In the genomic region with DNA sequence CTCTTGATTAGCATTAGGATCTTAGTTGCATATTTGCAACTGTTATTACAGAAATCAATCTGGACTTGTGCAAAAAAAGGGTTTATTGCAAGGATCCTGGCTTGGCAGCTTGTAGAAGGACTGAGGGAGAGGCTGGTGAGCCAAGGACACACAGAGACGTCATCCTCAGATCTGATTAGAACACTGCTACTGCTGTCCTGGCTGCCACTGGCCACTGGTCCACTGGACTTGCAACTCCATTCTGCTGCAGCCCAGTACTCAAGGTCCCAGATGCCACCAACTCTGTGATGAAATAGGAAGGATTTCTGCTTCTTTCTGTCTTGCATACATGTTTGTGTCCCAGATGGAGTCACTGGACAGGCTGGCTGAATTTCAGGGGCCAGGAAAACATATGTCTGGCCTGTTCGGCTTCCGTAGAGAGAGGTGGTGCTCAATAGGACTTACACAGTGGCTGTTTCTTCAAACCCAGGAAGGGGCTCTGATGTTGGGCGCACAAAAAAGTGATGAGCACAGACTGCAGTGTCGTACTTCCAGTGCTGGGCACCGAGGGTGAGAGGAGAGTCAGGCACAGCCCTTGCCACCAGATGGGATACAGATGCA, we compare ENCODE assay signal across 17 cellular contexts.
DNase-seq lines count a peak whose midpoint lies in the region; ATAC-seq and TF ChIP-seq lines count a peak whose summit lies in the region.
"Had no signal": no experiment of that assay in that cellular context is flagged by ENCODE, and none has a peak within 500 bp of the region (broad histone marks: within the 10 kb centered on the region; RNA-seq: fewer than 3 reads in every experiment).

No MANE protein-coding gene starts in this region.

- intact Hi-C loops in colonic mucosa (cut with DNase I) = no loop called here
- intact Hi-C loops in lower leg skin (cut with DNase I; ENCODE audit: low total_unique reads) = no loop called here
- intact Hi-C loops in testis (cut with DNase I; ENCODE audit: low total_unique reads) = no loop called here

- H3K9me3 ChIP-seq in colonic mucosa = no peaks in the 10 kb centered on the region
- no peaks in the 10 kb centered on the region for H3K9me3 ChIP-seq in testis

- H3K4me1 ChIP-seq in colonic mucosa = no peaks in the 10 kb centered on the region
- H3K4me1 ChIP-seq in testis = peaks cover 6% of the 10 kb centered on the region

- no peak overlapping the region for H3K27ac ChIP-seq in colonic mucosa
- H3K27ac ChIP-seq in testis = no peak overlapping the region
- H3K27ac ChIP-seq: BLaER1 treated with 17β-estradiol and CSF1 and Interleukin-3, amounts not matched to agents 10 nM and 100 nM; RWPE1 had no signal

- H3K27me3 ChIP-seq in colonic mucosa (no peaks in the 10 kb centered on the region), testis (no peaks in the 10 kb centered on the region)
- H3K27me3 ChIP-seq: BLaER1 treated with 17β-estradiol and CSF1 and Interleukin-3, amounts not matched to agents 10 nM and 100 nM had no signal

- no peak overlapping the region for H3K9ac ChIP-seq in colonic mucosa (ENCODE audit: low read depth in 2 of 2, low read length in 2 of 2)
- H3K9ac ChIP-seq: BLaER1 treated with 17β-estradiol and CSF1 and Interleukin-3, amounts not matched to agents 10 nM and 100 nM had no signal

- H3K4me3 ChIP-seq in colonic mucosa = no peak overlapping the region
- H3K4me3 ChIP-seq in lower leg skin (ENCODE audit: low read depth, poor library complexity, severe bottlenecking) = no peak overlapping the region
- no peak overlapping the region for H3K4me3 ChIP-seq in testis
- H3K4me3 ChIP-seq: BLaER1 treated with 17β-estradiol and CSF1 and Interleukin-3, amounts not matched to agents 10 nM and 100 nM had no signal

- no peaks in the 10 kb centered on the region for H3K36me3 ChIP-seq in colonic mucosa
- no peaks in the 10 kb centered on the region for H3K36me3 ChIP-seq in testis (ENCODE audit: low read depth, missing control alignments)

- WGBS in lower leg skin, 2 donors = 91 to 94% methylated on average over 6 of the region's 6 CpGs
- 79 to 83% methylated on average over 6 of the region's 6 CpGs for WGBS in testis, 2 donors

- no peak for ATAC-seq in HG03457 (IDR thresholded peaks at IDR 0.05; ENCODE audit: unreplicated experiment)
- ATAC-seq: PC-3 had no signal

- TF ChIP-seq CTCF in colonic mucosa (IDR thresholded peaks at IDR 0.05) (no peak), lower leg skin (IDR thresholded peaks at IDR 0.05) (no peak), testis (IDR thresholded peaks at IDR 0.05) (no peak)

- TF ChIP-seq POLR2A in lower leg skin (IDR thresholded peaks at IDR 0.05) (no peak), testis (IDR thresholded peaks at IDR 0.05) (no peak)

- DNase-seq in activated effector memory CD4-positive, alpha-beta T cell treated with anti-CD3 and anti-CD28 coated beads, Interleukin-2, amount 50 U/mL, for 16 hours = peak; percentile 28
- no peak for DNase-seq in activated effector memory CD4-positive, alpha-beta T cell treated with Interleukin-2 at 50 U/mL for 16 hours
- peak; percentile 15 for DNase-seq in colonic mucosa
- DNase-seq in lower leg skin (ENCODE audit: low spot score in 2 of 2) = peak; percentile 13 to 61
- DNase-seq in testis = peak; percentile 69
- DNase-seq in NCI-H345 (lab: John Stamatoyannopoulos, UW) = no peak
- no peak for DNase-seq in DMS53 (lab: John Stamatoyannopoulos, UW)
- DNase-seq: CD8-positive, alpha-beta memory T cell; DND-41; NCI-H1417 treated with DMSO at 0.1 percent for 48 hours; NCI-H2029; NCI-H2171; NCI-H748 treated with DMSO at 0.1 percent for 48 hours; PC-3 had no signal

Comparison
In these comparisons a context has a peak if more than half of its experiments do, and no peak if none do; other contexts are left out.
1. DNase-seq: peak in activated effector memory CD4-positive, alpha-beta T cell treated with anti-CD3 and anti-CD28 coated beads, Interleukin-2, amount 50 U/mL, for 16 hours (single experiment), colonic mucosa (single experiment), lower leg skin (2 of 2) and testis (single experiment); none in activated effector memory CD4-positive, alpha-beta T cell treated with Interleukin-2 at 50 U/mL for 16 hours (single experiment), NCI-H345 (single experiment) and DMS53 (single experiment).